Comparison of ENCODE assay signal across 14 cellular contexts in genomic region chr11:77761481-77761880, GRCh38. TPM values are rescaled to one million over a fixed set of nuclear protein-coding genes. Genes with fewer than 3 reads are reported as not detected.
DNase-seq lines count a peak whose midpoint lies in the region; ATAC-seq and TF ChIP-seq lines count a peak whose summit lies in the region.
"Had no signal": no experiment of that assay in that cellular context is flagged by ENCODE, and none has a peak within 500 bp of the region (broad histone marks: within the 10 kb centered on the region; RNA-seq: fewer than 3 reads in every experiment).

No MANE protein-coding gene starts in this region.

- no peak overlapping the region for H2AFZ ChIP-seq in mesenchymal stem cell (ENCODE audit: low read depth, low read length)
- H2AFZ ChIP-seq in trophoblast cell (ENCODE audit: insufficient read depth, low read length, poor library complexity), result no peak overlapping the region

- POLR2A ChIA-PET in Panc1 (lab: Charles Lee), result no interaction called here

- CTCF ChIA-PET in Panc1 (lab: Charles Lee), result interaction anchor here (1.2 kb wide), 1 partner anchor 14 kb away, joined by 3 read pairs; no protein-coding TSS in a partner anchor

- H3K9me3 ChIP-seq in Panc1 (ENCODE audit: control insufficient read depth, insufficient read depth, low read depth, low read length), result no peaks in the 10 kb centered on the region
- H3K9me3 ChIP-seq in mesenchymal stem cell (ENCODE audit: control insufficient read depth, low read length), result no peaks in the 10 kb centered on the region
- H3K9me3 ChIP-seq in trophoblast cell (ENCODE audit: insufficient read depth, low read depth, low read length), result no peaks in the 10 kb centered on the region
- H3K9me3 ChIP-seq: HAP-1 had no signal

- H4K8ac ChIP-seq in mesenchymal stem cell (ENCODE audit: low read length), result no peak overlapping the region
- no peak overlapping the region for H4K8ac ChIP-seq in trophoblast cell (ENCODE audit: low read depth, low read length)

- H3K14ac ChIP-seq in mesenchymal stem cell (ENCODE audit: low read length in 2 of 2) (no peak overlapping the region), trophoblast cell (ENCODE audit: low read length) (no peak overlapping the region)

- H3K4me3 ChIP-seq in Panc1 (ENCODE audit: low read depth in 2 of 2, low read length in 2 of 2), result no peak overlapping the region
- H3K4me3 ChIP-seq in epithelial cell of proximal tubule (ENCODE audit: low read depth, low read length), result no peak overlapping the region
- no peak overlapping the region for H3K4me3 ChIP-seq in mesenchymal stem cell (ENCODE audit: insufficient read depth in 1 of 2, low read depth in 1 of 2, low read length in 2 of 2)
- no peak overlapping the region for H3K4me3 ChIP-seq in trophoblast cell (ENCODE audit: low read depth, low read length)
- H3K4me3 ChIP-seq: HAP-1 had no signal

- no peak overlapping the region for H2AK5ac ChIP-seq in mesenchymal stem cell (ENCODE audit: low read length, severe bottlenecking)
- no peak overlapping the region for H2AK5ac ChIP-seq in trophoblast cell (ENCODE audit: low read length)

- TF ChIP-seq CTCF in Panc1 (IDR thresholded peaks at IDR 0.05), result no peak
- no peak for TF ChIP-seq CTCF in epithelial cell of proximal tubule (conservative IDR thresholded peaks at IDR 0.05; ENCODE audit: low read depth, low read length)

- no peak overlapping the region for H3K18ac ChIP-seq in mesenchymal stem cell (ENCODE audit: low read depth in 1 of 2, low read length in 2 of 2)
- no peak overlapping the region for H3K18ac ChIP-seq in trophoblast cell (ENCODE audit: low read length)

- H3K4me2 ChIP-seq in mesenchymal stem cell (ENCODE audit: low read length, poor library complexity, severe bottlenecking) (no peak overlapping the region), trophoblast cell (ENCODE audit: low read length) (no peak overlapping the region)

- H3K9ac ChIP-seq in mesenchymal stem cell (ENCODE audit: low read length), result no peak overlapping the region
- H3K9ac ChIP-seq in trophoblast cell (ENCODE audit: low read length), result no peak overlapping the region

- H3K27me3 ChIP-seq in Panc1 (ENCODE audit: control insufficient read depth, insufficient read depth, low read length), result no peaks in the 10 kb centered on the region
- no peaks in the 10 kb centered on the region for H3K27me3 ChIP-seq in mesenchymal stem cell (ENCODE audit: control insufficient read depth in 1 of 2, insufficient read depth in 1 of 2, low read length in 2 of 2)
- no peaks in the 10 kb centered on the region for H3K27me3 ChIP-seq in trophoblast cell (ENCODE audit: insufficient read depth, low read length)

- H3K27ac ChIP-seq in Panc1 (ENCODE audit: low read length), result no peak overlapping the region
- H3K27ac ChIP-seq in mesenchymal stem cell (ENCODE audit: low read length, poor library complexity, severe bottlenecking), result peak overlapping the region; percentile 30
- no peak overlapping the region for H3K27ac ChIP-seq in trophoblast cell (ENCODE audit: low read depth, low read length)

- TSS peak; percentile 17 for BruUV-seq in Panc1 (replicated peaks; lab: Mats Ljungman, UMichigan)

- no peak for ATAC-seq in Panc1

- H3K4me1 ChIP-seq in Panc1 (ENCODE audit: control insufficient read depth, insufficient read depth, low read length) (no peaks in the 10 kb centered on the region), mesenchymal stem cell (ENCODE audit: control insufficient read depth, insufficient read depth, low read depth, low read length) (peaks cover 5% of the 10 kb centered on the region), trophoblast cell (ENCODE audit: control insufficient read depth in 1 of 2, insufficient read depth in 2 of 2, low read length in 2 of 2) (no peaks in the 10 kb centered on the region)

- H2BK12ac ChIP-seq in mesenchymal stem cell (ENCODE audit: low read length in 2 of 2) (no peak overlapping the region), trophoblast cell (ENCODE audit: low read length) (no peak overlapping the region)

- H3K36me3 ChIP-seq in Panc1 (ENCODE audit: control insufficient read depth, insufficient read depth, low read length), result peaks cover 7% of the 10 kb centered on the region
- H3K36me3 ChIP-seq in mesenchymal stem cell (ENCODE audit: control insufficient read depth in 1 of 2, insufficient read depth in 2 of 2, low read depth in 1 of 2, low read length in 2 of 2), result peaks cover 12 to 62% of the 10 kb centered on the region in 2 experiments
- H3K36me3 ChIP-seq in trophoblast cell (ENCODE audit: control insufficient read depth in 1 of 2, insufficient read depth in 2 of 2, low read length in 2 of 2), result peaks cover 5 to 6% of the 10 kb centered on the region in 2 experiments

- DNase-seq in Panc1 (ENCODE audit: low read depth, low spot score) (no peak), epithelial cell of proximal tubule (ENCODE audit: low read depth) (peak; percentile 83), mesenchymal stem cell (no peak), trophoblast cell (no peak), NCI-H2227 treated with DMSO at 0.1 percent for 48 hours (lab: John Stamatoyannopoulos, UW) (no peak)
- DNase-seq in activated CD4-positive, alpha-beta T cell treated with anti-CD3 and anti-CD28 coated beads for 1 hour, result no peak
- DNase-seq: C1 segment of cervical spinal cord; CD4-positive, alpha-beta memory T cell; COR-L47; DMS153; DND-41; GOT3; HFFc6 had no signal

- H3K79me1 ChIP-seq in mesenchymal stem cell (replicated peaks; ENCODE audit: low read length, poor library complexity, severe bottlenecking), result peaks cover 24% of the 10 kb centered on the region
- no peaks in the 10 kb centered on the region for H3K79me1 ChIP-seq in trophoblast cell (ENCODE audit: low read length)

- H4K12ac ChIP-seq in trophoblast cell (ENCODE audit: low read depth, low read length), result no peak overlapping the region

- H2BK5ac ChIP-seq in mesenchymal stem cell (ENCODE audit: low read depth, low read length, poor library complexity, severe bottlenecking) (no peak overlapping the region), trophoblast cell (ENCODE audit: low read depth, low read length, poor library complexity) (no peak overlapping the region)

- H2BK120ac ChIP-seq in mesenchymal stem cell (ENCODE audit: low read depth, low read length) (no peak overlapping the region), trophoblast cell (ENCODE audit: insufficient read depth, low read length, poor library complexity) (no peak overlapping the region)

- H3K23ac ChIP-seq in mesenchymal stem cell (ENCODE audit: low read length in 2 of 2), result no peak overlapping the region
- no peak overlapping the region for H3K23ac ChIP-seq in trophoblast cell (ENCODE audit: low read length)

- H4K91ac ChIP-seq in mesenchymal stem cell (ENCODE audit: low read length) (no peak overlapping the region), trophoblast cell (ENCODE audit: low read depth, low read length) (no peak overlapping the region)

- H3K79me2 ChIP-seq in trophoblast cell (ENCODE audit: control insufficient read depth, insufficient read depth, low read length, poor library complexity), result no peaks in the 10 kb centered on the region

- WGBS in mesenchymal stem cell, result 96% methylated on average over 3 of the region's 3 CpGs
- WGBS in trophoblast cell (ENCODE audit: extremely low coverage, insufficient coverage, insufficient read length), result no CpG with 5 or more reads among the region's 3 CpGs

- H3K4ac ChIP-seq in mesenchymal stem cell (ENCODE audit: low read depth in 1 of 2, low read length in 2 of 2), result no peak overlapping the region
- no peak overlapping the region for H3K4ac ChIP-seq in trophoblast cell (ENCODE audit: low read depth, low read length)

- H2BK15ac ChIP-seq in mesenchymal stem cell (ENCODE audit: low read depth, poor library complexity, severe bottlenecking), result no peak overlapping the region

- intact Hi-C loops in Panc1 (cut with micrococcal nuclease; ENCODE audit: unreplicated experiment), result no loop called here

- in situ Hi-C loops in Panc1 (cut with HindIII; ENCODE audit: low pct_unique_long_range_greater_than_20kb, low sequenced_read_pairs), result no loop called here

RNA-seq across cellular contexts. Expression of gene RSF1, which starts 59.0 kb away (rescaled TPM):
- total RNA-seq in Panc1 (2021; ENCODE audit: unreplicated experiment) (83.0 TPM), epithelial cell of proximal tubule (13.6 and 46.7 TPM in 2 replicates)
- 41.6 TPM for polyA plus RNA-seq in Panc1 (2012; ENCODE audit: insufficient read length)
- polyA plus RNA-seq in mesenchymal stem cell (2013, experiment 1 of 2), result 65.5 TPM
- 64.4 TPM for polyA plus RNA-seq in mesenchymal stem cell (2013, experiment 2 of 2)
- 49.5 and 53.2 TPM in 2 replicates for polyA plus RNA-seq in trophoblast cell (2013)

RNA-seq across cellular contexts. Expression of gene AAMDC, which starts 59.5 kb away (rescaled TPM):
- 52.7 TPM for total RNA-seq in Panc1 (2021; ENCODE audit: unreplicated experiment)
- 88.2 TPM for polyA plus RNA-seq in Panc1 (2012; ENCODE audit: insufficient read length)
- total RNA-seq in epithelial cell of proximal tubule, result 19.3 and 24.3 TPM in 2 replicates
- polyA plus RNA-seq in mesenchymal stem cell (2013, experiment 1 of 2), result 84.7 TPM
- 85.1 TPM for polyA plus RNA-seq in mesenchymal stem cell (2013, experiment 2 of 2)
- 46.1 and 46.2 TPM in 2 replicates for polyA plus RNA-seq in trophoblast cell (2013)
